In genomic region chr4:112247021-112247420, GRCh38 we compare ENCODE assay signal across 2 cellular contexts.
TF ChIP-seq lines count a peak whose summit lies in the region.

No MANE protein-coding gene starts in this region.

TF ChIP-seq in A549, 52 proteins besides CTCF, POLR2A, EP300 and RAD21:
- TF ChIP-seq ZSCAN20 (CRISPR knock-in tag; IDR thresholded peaks at IDR 0.05): no peak
- peak; percentile 98 for TF ChIP-seq MAFK (IDR thresholded peaks at IDR 0.05; ENCODE audit: partially characterized antibody)

TF ChIP-seq in H1, 55 proteins besides CTCF, POLR2A, EP300 and RAD21:
- TF ChIP-seq SIX5 (IDR thresholded peaks at IDR 0.05; ENCODE audit: low read depth, low read length) (no peak), MAFK (IDR thresholded peaks at IDR 0.05; ENCODE audit: low read depth, low read length) (peak; percentile 99)
